ENCODE assay signal across 14 cellular contexts in the genomic region with DNA sequence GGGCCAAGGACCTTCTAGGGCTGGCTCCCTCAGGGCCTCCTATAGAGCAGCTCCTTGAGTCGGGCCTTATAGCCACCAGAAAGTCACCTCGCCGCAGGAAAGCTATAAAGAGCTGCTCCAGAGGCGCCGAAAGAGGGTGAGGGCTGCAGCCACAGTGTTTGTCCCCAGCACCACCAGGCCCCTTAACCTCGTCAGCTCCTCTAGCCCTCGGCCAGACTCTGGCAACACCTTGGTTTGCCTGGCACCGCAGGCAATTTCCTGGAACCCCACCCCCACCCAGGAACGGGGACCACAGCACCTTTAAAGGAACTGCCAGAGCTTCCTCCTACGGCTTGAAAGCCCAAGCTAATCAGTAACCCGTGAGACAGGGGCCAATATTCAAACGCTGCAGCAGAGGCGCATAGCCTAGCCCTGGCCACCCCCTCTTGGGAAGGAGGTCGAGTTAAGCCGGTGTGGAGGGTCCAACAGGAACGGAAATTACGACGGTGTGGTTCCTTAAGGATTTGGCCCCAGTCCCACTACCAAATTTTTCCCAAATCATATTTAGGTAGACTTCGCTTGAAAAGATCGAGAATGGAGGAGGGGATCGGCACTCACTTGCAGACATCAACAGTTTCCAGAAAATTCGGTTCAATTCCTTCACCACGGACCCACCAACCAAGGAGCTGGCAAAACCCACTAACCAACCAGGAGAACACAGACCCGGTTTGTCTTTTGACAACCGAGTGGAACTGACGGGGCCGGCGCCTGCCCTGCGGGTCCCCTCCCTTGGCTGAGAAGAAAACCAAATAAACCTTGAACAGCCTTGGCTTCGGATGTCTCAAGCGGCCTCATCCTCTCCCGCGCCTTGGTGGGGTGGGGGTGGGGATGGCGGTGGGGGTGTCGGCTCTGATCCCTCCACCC. TPM values are rescaled to one million over a fixed set of nuclear protein-coding genes. Genes with fewer than 3 reads are reported as not detected.
DNase-seq lines count a peak whose midpoint lies in the region; FAIRE-seq and TF ChIP-seq lines count a peak whose summit lies in the region.
"Had no signal": no experiment of that assay in that cellular context is flagged by ENCODE, and none has a peak within 500 bp of the region (broad histone marks: within the 10 kb centered on the region; RNA-seq: fewer than 3 reads in every experiment).

No MANE protein-coding gene starts in this region.

- peaks cover 41% of the 10 kb centered on the region for H3K4me1 ChIP-seq in HEK293 (ENCODE audit: control insufficient read depth, insufficient read depth, low read length)
- H3K4me1 ChIP-seq in skeletal muscle satellite cell (ENCODE audit: control insufficient read depth, insufficient read depth, low read length): peaks cover 27% of the 10 kb centered on the region

- H3K36me3 ChIP-seq in HEK293 (ENCODE audit: control insufficient read depth in 2 of 2, insufficient read depth in 1 of 2, low read length in 2 of 2): peaks cover 0 to 14% of the 10 kb centered on the region in 2 experiments; a peak in 1 of 3 replicates
- H3K36me3 ChIP-seq in skeletal muscle satellite cell (ENCODE audit: insufficient read depth, low read length): no peaks in the 10 kb centered on the region
- no peaks in the 10 kb centered on the region for H3K36me3 ChIP-seq in H7 (replicated peaks; ENCODE audit: control insufficient read depth, insufficient read depth, low read length)

- peak overlapping the region; percentile 42 for H3K9ac ChIP-seq in skeletal muscle satellite cell (ENCODE audit: low read depth, low read length)

- H3K4me2 ChIP-seq in skeletal muscle satellite cell (ENCODE audit: low read length): peak overlapping the region; percentile 81

- peaks cover 6% of the 10 kb centered on the region for H3K9me3 Mint-ChIP-seq in osteocyte (ENCODE audit: unreplicated experiment)
- H3K9me3 Mint-ChIP-seq in progenitor cell of endocrine pancreas (ENCODE audit: low read depth): no peaks in the 10 kb centered on the region

- peak; percentile 75 for FAIRE-seq in RCC 7860 (lab: Jason Lieb, UNC)

- peak overlapping the region; percentile 86 for H3K27ac ChIP-seq in HEK293 (ENCODE audit: extremely low read depth, low read depth, low read length)
- H3K27ac ChIP-seq: body of pancreas, testis had no signal

- H3K9me3 ChIP-seq in HEK293 (ENCODE audit: control insufficient read depth, insufficient read depth, low read depth, low read length) (no peaks in the 10 kb centered on the region), skeletal muscle satellite cell (replicated peaks; ENCODE audit: low read length) (no peaks in the 10 kb centered on the region)
- H3K9me3 ChIP-seq: body of pancreas, testis had no signal

- H3K4me1 Mint-ChIP-seq in osteocyte (ENCODE audit: unreplicated experiment) (peaks cover 4% of the 10 kb centered on the region), progenitor cell of endocrine pancreas (ENCODE audit: low read depth) (peaks cover 9% of the 10 kb centered on the region)

- DNase-seq in RCC 7860 (ENCODE audit: low spot score) (peak; percentile 79), islet precursor cell (peak; percentile 87), osteocyte (ENCODE audit: extremely low spot score, unreplicated experiment) (no peak), H7 (no peak), NCI-H2107 treated with DMSO at 0.1 percent for 48 hours (lab: John Stamatoyannopoulos, UW; ENCODE audit: unreplicated experiment) (no peak), progenitor cell of endocrine pancreas (ENCODE audit: low spot score, unreplicated experiment) (no peak)
- DNase-seq: DMS 273 treated with DMSO at 0.1 percent for 48 hours had no signal

- POLR2A ChIA-PET in HEK293 (lab: Yijun Ruan, JAX): interaction anchor here (0.6 to 1.9 kb wide), 4 partner anchors 8 to 30 kb away, joined by 3 to 8 read pairs (median 3); no protein-coding TSS in a partner anchor

- no peaks in the 10 kb centered on the region for H3K27me3 ChIP-seq in skeletal muscle satellite cell (ENCODE audit: control insufficient read depth, insufficient read depth, low read length)
- H3K27me3 ChIP-seq in H7 (ENCODE audit: control insufficient read depth, insufficient read depth, low read length): peaks cover 100% of the 10 kb centered on the region

- H3K27ac Mint-ChIP-seq in osteocyte (ENCODE audit: unreplicated experiment) (no peak overlapping the region), progenitor cell of endocrine pancreas (no peak overlapping the region)

- H3K4me3 Mint-ChIP-seq in osteocyte (ENCODE audit: unreplicated experiment) (no peak overlapping the region), progenitor cell of endocrine pancreas (ENCODE audit: low read depth) (no peak overlapping the region)

- CTCF ChIA-PET in HEK293 (lab: Yijun Ruan, JAX): interaction anchor here (0.5 to 1.9 kb wide), 21 partner anchors 19 to 449 kb away, joined by 3 to 6 read pairs (median 4); no protein-coding TSS in a partner anchor

- H3K36me3 Mint-ChIP-seq in osteocyte (ENCODE audit: unreplicated experiment) (no peaks in the 10 kb centered on the region), progenitor cell of endocrine pancreas (ENCODE audit: insufficient read depth) (no peaks in the 10 kb centered on the region)

- H3K4me3 ChIP-seq in HEK293 (ENCODE audit: low read depth, low read length) (0 out of 2 replicates have a peak overlapping the region, but pooled peaks have one; percentile 5), skeletal muscle satellite cell (ENCODE audit: low read length) (peak overlapping the region; percentile 91), H7 (ENCODE audit: insufficient read depth, low read depth, low read length) (no peak overlapping the region)
- H3K4me3 ChIP-seq: body of pancreas, GM12878, testis had no signal

- no peak for TF ChIP-seq CTCF in HEK293 (tag by site-specific recombination; IDR thresholded peaks at IDR 0.05)
- no peak for TF ChIP-seq CTCF in osteocyte (IDR thresholded peaks at IDR 0.05)
- no peak for TF ChIP-seq CTCF in progenitor cell of endocrine pancreas (IDR thresholded peaks at IDR 0.05; ENCODE audit: unreplicated experiment)

- H3K27me3 Mint-ChIP-seq in osteocyte (ENCODE audit: unreplicated experiment): peaks cover 97% of the 10 kb centered on the region
- H3K27me3 Mint-ChIP-seq in progenitor cell of endocrine pancreas: peaks cover 100% of the 10 kb centered on the region

TF ChIP-seq in HEK293, 187 proteins besides CTCF, POLR2A, EP300 and RAD21 (continues in another document):
- TF ChIP-seq ZNF302 (tag by site-specific recombination; IDR thresholded peaks at IDR 0.05; ENCODE audit: low read depth): no peak
- TF ChIP-seq, protein P1, sequence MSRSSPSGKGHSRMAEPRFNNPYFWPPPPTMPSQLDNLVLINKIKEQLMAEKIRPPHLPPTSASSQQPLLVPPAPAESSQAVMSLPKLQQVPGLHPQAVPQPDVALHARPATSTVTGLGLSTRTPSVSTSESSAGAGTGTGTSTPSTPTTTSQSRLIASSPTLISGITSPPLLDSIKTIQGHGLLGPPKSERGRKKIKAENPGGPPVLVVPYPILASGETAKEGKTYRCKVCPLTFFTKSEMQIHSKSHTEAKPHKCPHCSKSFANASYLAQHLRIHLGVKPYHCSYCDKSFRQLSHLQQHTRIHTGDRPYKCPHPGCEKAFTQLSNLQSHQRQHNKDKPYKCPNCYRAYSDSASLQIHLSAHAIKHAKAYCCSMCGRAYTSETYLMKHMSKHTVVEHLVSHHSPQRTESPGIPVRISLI (tag by site-specific recombination; IDR thresholded peaks at IDR 0.05): no peak
- no peak for TF ChIP-seq ELK4 (IDR thresholded peaks at IDR 0.05; ENCODE audit: borderline replicate concordance, low read depth, low read length)
- TF ChIP-seq ZIC2 (tag by site-specific recombination; IDR thresholded peaks at IDR 0.05): peak; percentile 71
- TF ChIP-seq ZNF2 (tag by site-specific recombination; IDR thresholded peaks at IDR 0.05): peak; percentile 36; the same call in 1 of the 2 replicates
- TF ChIP-seq ZNF776 (tag by site-specific recombination; IDR thresholded peaks at IDR 0.05; ENCODE audit: borderline replicate concordance): no peak
- TF ChIP-seq ZBTB1 (tag by site-specific recombination; IDR thresholded peaks at IDR 0.05): no peak
- TF ChIP-seq KLF1 (tag by site-specific recombination; IDR thresholded peaks at IDR 0.05): no peak
- TF ChIP-seq FEZF1 (tag by site-specific recombination; IDR thresholded peaks at IDR 0.05): no peak

RNA-seq across cellular contexts. Expression of gene HOXB6, which starts 3.0 kb away (rescaled TPM):
- total RNA-seq in skeletal muscle satellite cell (2012; rRNA removed): 5.5 and 6.6 TPM in 2 replicates
- total RNA-seq in osteocyte: not detected in 2 replicates
- not detected in 2 replicates for total RNA-seq in H7 (2014; rRNA removed; shearing (Covaris generic))
- 0.96 and 3.1 TPM in 2 replicates for total RNA-seq in progenitor cell of endocrine pancreas

RNA-seq across cellular contexts. Expression of gene HOXB5, which starts 8.2 kb away (rescaled TPM):
- under 0.01 TPM in 2 replicates for total RNA-seq in skeletal muscle satellite cell (2012; rRNA removed)
- total RNA-seq in osteocyte (not detected in 2 replicates), progenitor cell of endocrine pancreas (2.1 and 5.6 TPM in 2 replicates)
- not detected in 2 replicates for total RNA-seq in H7 (2014; rRNA removed; shearing (Covaris generic))
- total RNA-seq: GM12878, lung microvascular endothelial cell had no signal

RNA-seq across cellular contexts. Expression of gene HOXB7, which starts 9.0 kb away (rescaled TPM):
- total RNA-seq in skeletal muscle satellite cell (2012; rRNA removed): 1.5 and 4.1 TPM in 2 replicates
- total RNA-seq in osteocyte (not detected in 2 replicates), progenitor cell of endocrine pancreas (0.55 and 1.5 TPM in 2 replicates)
- total RNA-seq in H7 (2014; rRNA removed; shearing (Covaris generic)): 0.45 TPM in 1 of 2 replicates, not detected in the other

RNA-seq across cellular contexts. Expression of gene HOXB3, which starts 11.7 kb away (rescaled TPM):
- total RNA-seq in skeletal muscle satellite cell (2012; rRNA removed): 1.1 and 6.3 TPM in 2 replicates
- total RNA-seq in osteocyte: 0.46 TPM in 1 of 2 replicates, not detected in the other
- 4.5 and 6.8 TPM in 2 replicates for total RNA-seq in H7 (2014; rRNA removed; shearing (Covaris generic))
- 19.4 and 32.1 TPM in 2 replicates for total RNA-seq in progenitor cell of endocrine pancreas

RNA-seq across cellular contexts. Expression of gene HOXB8, which starts 13.3 kb away (rescaled TPM):
- total RNA-seq in skeletal muscle satellite cell (2012; rRNA removed): not detected in 2 replicates
- total RNA-seq in osteocyte: not detected in 2 replicates
- not detected in 2 replicates for total RNA-seq in H7 (2014; rRNA removed; shearing (Covaris generic))
- total RNA-seq in progenitor cell of endocrine pancreas: 1.1 and 3.7 TPM in 2 replicates
- total RNA-seq: body of pancreas, lung microvascular endothelial cell, pulmonary artery endothelial cell had no signal

Comparison
In these comparisons a context has a peak if more than half of its experiments do, and no peak if none do; other contexts are left out.
1. DNase-seq: peak in RCC 7860 (single experiment) and islet precursor cell (single experiment); none in osteocyte (single experiment), H7 (single experiment), NCI-H2107 treated with DMSO at 0.1 percent for 48 hours (single experiment) and progenitor cell of endocrine pancreas (single experiment).